In genomic region chr14:81805785-81806184, GRCh38 we compare ENCODE assay signal across 15 cellular contexts.
A peak's percentile ranks its signal among the peaks of the same experiment; 100 is the strongest.
DNase-seq lines count a peak whose midpoint lies in the region; ATAC-seq, FAIRE-seq and TF ChIP-seq lines count a peak whose summit lies in the region.
"Had no signal": no experiment of that assay in that cellular context is flagged by ENCODE, and none has a peak within 500 bp of the region (broad histone marks: within the 10 kb centered on the region; RNA-seq: fewer than 3 reads in every experiment).

No MANE protein-coding gene starts in this region.

- no peaks in the 10 kb centered on the region for H3K36me3 ChIP-seq in parathyroid adenoma (ENCODE audit: control insufficient read depth, insufficient read depth, low read length)

- H3K9ac ChIP-seq in parathyroid adenoma, result no peak overlapping the region

- H3K79me2 ChIP-seq in parathyroid adenoma, result no peaks in the 10 kb centered on the region

- no peak overlapping the region for H3K4me3 ChIP-seq in parathyroid adenoma (ENCODE audit: low read depth, low read length)
- H3K4me3 ChIP-seq: GM23338 had no signal

- no peaks in the 10 kb centered on the region for H3K27me3 ChIP-seq in parathyroid adenoma (ENCODE audit: control insufficient read depth, insufficient read depth, low read length)

- no peak for TF ChIP-seq CTCF in parathyroid adenoma (IDR thresholded peaks at IDR 0.05)

- no peak for ATAC-seq in SK-N-SH treated with all-trans-retinoic acid at 6 μM for 48 hours
- ATAC-seq: CD8-positive, alpha-beta T cell; GM23338 had no signal

- DNase-seq in DMS53 (lab: John Stamatoyannopoulos, UW), result peak; percentile 5
- no peak for DNase-seq in DMS53 treated with DMSO at 0.1 percent for 48 hours (lab: John Stamatoyannopoulos, UW; ENCODE audit: unreplicated experiment)
- DNase-seq in frontal cortex (ENCODE audit: low spot score in 2 of 2), result no peak
- no peak for DNase-seq in cortex of kidney (lab: John Stamatoyannopoulos, UW)
- no peak for DNase-seq in activated gamma-delta T cell treated with Interleukin-2 at 50 U/mL for 16 hours
- DNase-seq: CD8-positive, alpha-beta T cell; COR-L47; DMS153; H7 had no signal

- FAIRE-seq in frontal cortex (lab: Jason Lieb, UNC), result peak; percentile 37
- FAIRE-seq: D721Med had no signal

- H3K4me2 ChIP-seq in parathyroid adenoma (ENCODE audit: low read length), result peak overlapping the region; percentile 14
- H3K4me2 ChIP-seq: GM23338 had no signal

- H3K9me3 ChIP-seq in parathyroid adenoma (ENCODE audit: control insufficient read depth, low read length), result no peaks in the 10 kb centered on the region

- H3K27ac ChIP-seq in parathyroid adenoma, result peak overlapping the region; percentile 17
- H3K27ac ChIP-seq: 22Rv1, HL-60 had no signal

- peak overlapping the region; percentile 12 for H2AFZ ChIP-seq in parathyroid adenoma
- H2AFZ ChIP-seq: GM23338 had no signal

- H3K4me1 ChIP-seq in parathyroid adenoma, result peaks cover 14% of the 10 kb centered on the region

TF ChIP-seq in SK-N-SH treated with all-trans-retinoic acid at 6 μM for 48 hours, 23 proteins besides CTCF, POLR2A, EP300 and RAD21:
- TF ChIP-seq ZNF70 (CRISPR knock-in tag; IDR thresholded peaks at IDR 0.05) (no peak), ZNF8 (CRISPR knock-in tag; IDR thresholded peaks at IDR 0.05) (no peak), ZC3H10 (CRISPR knock-in tag; IDR thresholded peaks at IDR 0.05) (no peak), ISL1 (CRISPR knock-in tag; IDR thresholded peaks at IDR 0.05) (no peak), TSHZ2 (CRISPR knock-in tag; IDR thresholded peaks at IDR 0.05) (no peak), TOX (CRISPR knock-in tag; IDR thresholded peaks at IDR 0.05; ENCODE audit: borderline replicate concordance) (no peak), TCF4 (CRISPR knock-in tag; IDR thresholded peaks at IDR 0.05; ENCODE audit: borderline replicate concordance) (no peak), ZFP3 (CRISPR knock-in tag; IDR thresholded peaks at IDR 0.05) (no peak), CSDC2 (CRISPR knock-in tag; IDR thresholded peaks at IDR 0.05) (no peak)
